ENCODE assay signal across 8 cellular contexts in genomic region chr3:56921573-56922571, GRCh38.
DNase-seq lines count a peak whose midpoint lies in the region; ATAC-seq and TF ChIP-seq lines count a peak whose summit lies in the region.

No MANE protein-coding gene starts in this region.

- H3K4me1 ChIP-seq in lung (ENCODE audit: control insufficient read depth in 2 of 2, insufficient read depth in 2 of 2, low read length in 2 of 2) (peaks cover 13 to 14% of the 10 kb centered on the region in 2 donors), upper lobe of right lung (peaks cover 35% of the 10 kb centered on the region)

- peak overlapping the region; percentile 83 for H3K4me3 Mint-ChIP-seq in activated naive CD4-positive, alpha-beta T cell treated with anti-CD3 and anti-CD28 coated beads, Interleukin-2, amount 50 U/mL, for 24 hours

- intact Hi-C loops in upper lobe of right lung (cut with DNase I), result no loop called here

- H3K4me3 ChIP-seq in lung, result no peak overlapping the region
- peak overlapping the region; percentile 2 for H3K4me3 ChIP-seq in upper lobe of right lung

- H3K4me1 Mint-ChIP-seq in activated naive CD4-positive, alpha-beta T cell treated with anti-CD3 and anti-CD28 coated beads, Interleukin-2, amount 50 U/mL, for 24 hours, result peaks cover 90% of the 10 kb centered on the region

- no peaks in the 10 kb centered on the region for H3K36me3 Mint-ChIP-seq in activated naive CD4-positive, alpha-beta T cell treated with anti-CD3 and anti-CD28 coated beads, Interleukin-2, amount 50 U/mL, for 24 hours

- no peaks in the 10 kb centered on the region for H3K9me3 Mint-ChIP-seq in activated naive CD4-positive, alpha-beta T cell treated with anti-CD3 and anti-CD28 coated beads, Interleukin-2, amount 50 U/mL, for 24 hours

- peak overlapping the region; percentile 63 to 67 for H3K27ac ChIP-seq in lung (ENCODE audit: low read depth in 1 of 2, low read length in 1 of 2)
- peak overlapping the region; percentile 55 for H3K27ac ChIP-seq in upper lobe of right lung

- TF ChIP-seq CTCF in lung (IDR thresholded peaks at IDR 0.05; ENCODE audit: control extremely low read depth, extremely low read depth) (no peak), upper lobe of right lung (IDR thresholded peaks at IDR 0.05) (no peak)

- H3K36me3 ChIP-seq in lung (ENCODE audit: control insufficient read depth in 2 of 2, insufficient read depth in 2 of 2, low read length in 2 of 2) (no peaks in the 10 kb centered on the region), upper lobe of right lung (no peaks in the 10 kb centered on the region)

- peak; percentile 18 for DNase-seq in activated naive CD4-positive, alpha-beta T cell treated with Interleukin-2 at 50 U/mL for 16 hours
- DNase-seq in activated naive CD4-positive, alpha-beta T cell (lab: John Stamatoyannopoulos, UW), result no peak
- DNase-seq in lung (ENCODE audit: low spot score), result no peak
- no peak for DNase-seq in upper lobe of right lung
- DNase-seq in iPS-NIHi7 (ENCODE audit: extremely low spot score), result no peak
- no peak for DNase-seq in HK-2 (ENCODE audit: unreplicated experiment)
- no peak for DNase-seq in 8988T

- H3K27me3 ChIP-seq in lung (ENCODE audit: control insufficient read depth, insufficient read depth) (no peaks in the 10 kb centered on the region), upper lobe of right lung (no peaks in the 10 kb centered on the region)

- WGBS in lung, 2 donors, result 23 to 24% methylated on average over 7 of the region's 7 CpGs

- no peaks in the 10 kb centered on the region for H3K9me3 ChIP-seq in lung (ENCODE audit: control insufficient read depth in 2 of 2, insufficient read depth in 1 of 2, low read length in 1 of 2)
- H3K9me3 ChIP-seq in upper lobe of right lung, result no peaks in the 10 kb centered on the region

- ATAC-seq in lung (ENCODE audit: insufficient read depth, low FRiP score) (no peak), upper lobe of right lung (no peak)

- H3K27me3 Mint-ChIP-seq in activated naive CD4-positive, alpha-beta T cell treated with anti-CD3 and anti-CD28 coated beads, Interleukin-2, amount 50 U/mL, for 24 hours, result no peaks in the 10 kb centered on the region

- peak overlapping the region; percentile 90 for H3K27ac Mint-ChIP-seq in activated naive CD4-positive, alpha-beta T cell treated with anti-CD3 and anti-CD28 coated beads, Interleukin-2, amount 50 U/mL, for 24 hours
